Comparison of ENCODE assay signal across 9 cellular contexts in genomic region chr10:61119573-61119972, GRCh38.
"Had no signal": no experiment of that assay in that cellular context is flagged by ENCODE, and none has a peak within 500 bp of the region (broad histone marks: within the 10 kb centered on the region; RNA-seq: fewer than 3 reads in every experiment).

No MANE protein-coding gene starts in this region.

- H3K4me3 Mint-ChIP-seq: IgD-negative memory B cell had no signal

- H3K27ac Mint-ChIP-seq: IgD-negative memory B cell had no signal

- H3K9ac ChIP-seq: KMS-11 had no signal

- FAIRE-seq: HepG2, HTR-8/SVneo had no signal

- H3K9me3 Mint-ChIP-seq: IgD-negative memory B cell had no signal

- ATAC-seq: HepG2 had no signal

- DNase-seq: Karpas-422, Kasumi-1, KBM-7, KG1 had no signal

- H3K27ac ChIP-seq: HL-60, KMS-11 had no signal
